8 cellular contexts compared by ENCODE assay signal in genomic region chr22:23716811-23717801, GRCh38. TPM values are rescaled to one million over a fixed set of nuclear protein-coding genes. Genes with fewer than 3 reads are reported as not detected.
DNase-seq lines count a peak whose midpoint lies in the region; ATAC-seq lines count a peak whose summit lies in the region.

No MANE protein-coding gene starts in this region.

- H3K4me1 ChIP-seq in esophagus (ENCODE audit: control insufficient read depth in 2 of 2, insufficient read depth in 2 of 2, low read length in 1 of 2) (peaks cover 5 to 6% of the 10 kb centered on the region in 2 donors), mucosa of rectum (ENCODE audit: control insufficient read depth in 2 of 2, insufficient read depth in 2 of 2, low read length in 2 of 2) (peaks cover 10 to 12% of the 10 kb centered on the region in 2 donors)

- peak overlapping the region; percentile 77 for H3K4me3 Mint-ChIP-seq in activated T-cell treated with anti-CD3 and anti-CD28 coated beads, Interleukin-2, amount 50 U/mL, for 4 hours

- H3K4me1 Mint-ChIP-seq in activated T-cell treated with anti-CD3 and anti-CD28 coated beads, Interleukin-2, amount 50 U/mL, for 4 hours (ENCODE audit: low read depth), result peaks cover 18% of the 10 kb centered on the region

- H3K27me3 ChIP-seq in esophagus (ENCODE audit: control insufficient read depth in 1 of 2, insufficient read depth in 2 of 2, low read length in 2 of 2) (no peaks in the 10 kb centered on the region), mucosa of rectum (ENCODE audit: control insufficient read depth in 2 of 2, insufficient read depth in 2 of 2, low read length in 2 of 2) (no peaks in the 10 kb centered on the region)

- H3K27ac ChIP-seq in esophagus (ENCODE audit: low read depth in 2 of 2, low read length in 1 of 2) (peak overlapping the region; percentile 37 to 71), mucosa of rectum (ENCODE audit: low read depth in 2 of 2, low read length in 2 of 2) (peak overlapping the region; percentile 39 to 82)

- DNase-seq in C1 segment of cervical spinal cord (lab: John Stamatoyannopoulos, UW) (peak; percentile 7 to 85 (median 72)), HuH-7.5 (ENCODE audit: low spot score) (peak; percentile 75), OCI-M2 (lab: John Stamatoyannopoulos, UW; ENCODE audit: unreplicated experiment) (peak; percentile 64)
- DNase-seq in activated T-cell treated with anti-CD3 and anti-CD28 coated beads, Interleukin-2, amount 50 U/mL, for 4 hours, result peak; percentile 79
- DNase-seq in stimulated activated CD8-positive, alpha-beta memory T cell treated with anti-CD3 and anti-CD28 coated beads, Interleukin-4, amount 100 ng/mL, for 24 hours (ENCODE audit: low read depth), result peak; percentile 74

- peak overlapping the region; percentile 83 to 89 for H3K9ac ChIP-seq in mucosa of rectum (ENCODE audit: low read depth in 1 of 2, low read length in 2 of 2)

- no peaks in the 10 kb centered on the region for H3K9me3 Mint-ChIP-seq in activated T-cell treated with anti-CD3 and anti-CD28 coated beads, Interleukin-2, amount 50 U/mL, for 4 hours

- no peaks in the 10 kb centered on the region for H3K27me3 Mint-ChIP-seq in activated T-cell treated with anti-CD3 and anti-CD28 coated beads, Interleukin-2, amount 50 U/mL, for 4 hours (ENCODE audit: low read depth)

- peaks cover 8% of the 10 kb centered on the region for H3K36me3 Mint-ChIP-seq in activated T-cell treated with anti-CD3 and anti-CD28 coated beads, Interleukin-2, amount 50 U/mL, for 4 hours (ENCODE audit: insufficient read depth)

- peak; percentile 90 for ATAC-seq in GM19397 (IDR thresholded peaks at IDR 0.05; ENCODE audit: unreplicated experiment)
- ATAC-seq in activated T-cell treated with anti-CD3 and anti-CD28 coated beads, Interleukin-2, amount 50 U/mL, for 4 hours, result peak; percentile 94 to 95

- H3K9me3 ChIP-seq in esophagus (ENCODE audit: control insufficient read depth in 2 of 2, insufficient read depth in 1 of 2, low read depth in 1 of 2, low read length in 1 of 2) (no peaks in the 10 kb centered on the region), mucosa of rectum (ENCODE audit: control insufficient read depth in 2 of 2, low read length in 2 of 2) (no peaks in the 10 kb centered on the region)

- WGBS in esophagus, 2 donors, result 5 to 6% methylated on average over 66 to 84 of the region's 84 CpGs

- H3K36me3 ChIP-seq in esophagus (ENCODE audit: control insufficient read depth in 2 of 2, insufficient read depth in 2 of 2, low read length in 1 of 2), result peaks cover 0 to 13% of the 10 kb centered on the region in 2 donors
- peaks cover 3 to 22% of the 10 kb centered on the region in 2 donors for H3K36me3 ChIP-seq in mucosa of rectum (ENCODE audit: control insufficient read depth in 2 of 2, insufficient read depth in 2 of 2, low read length in 2 of 2)

- H3K4me3 ChIP-seq in esophagus (ENCODE audit: low read depth in 1 of 2, low read length in 2 of 2), result peak overlapping the region; percentile 84 to 89
- peak overlapping the region; percentile 87 to 96 for H3K4me3 ChIP-seq in mucosa of rectum (ENCODE audit: low read length in 2 of 2)

RNA-seq across cellular contexts. Expression of gene RGL4, which starts 26.3 kb away (rescaled TPM):
- 1 to 10 TPM; 3.3 to 7.4 (median 4.1) TPM for total RNA-seq in activated T-cell treated with anti-CD3 and anti-CD28 coated beads, Interleukin-2, amount 50 U/mL, for 4 hours
- under 1 TPM; 0.40 to 0.73 TPM for polyA plus RNA-seq in esophagus

RNA-seq across cellular contexts. Expression of gene ZNF70, which starts 33.8 kb away (rescaled TPM):
- total RNA-seq in activated T-cell treated with anti-CD3 and anti-CD28 coated beads, Interleukin-2, amount 50 U/mL, for 4 hours, result 1 to 10 TPM; 2.3 to 3.0 (median 2.6) TPM
- under 1 TPM; 0.40 to 0.92 TPM for polyA plus RNA-seq in esophagus

RNA-seq across cellular contexts. Expression of gene VPREB3, which starts 37.1 kb away (rescaled TPM):
- not detected for total RNA-seq in activated T-cell treated with anti-CD3 and anti-CD28 coated beads, Interleukin-2, amount 50 U/mL, for 4 hours
- under 1 TPM; 0.45 to 0.98 TPM for polyA plus RNA-seq in esophagus

RNA-seq across cellular contexts. Expression of gene C22orf15, which starts 45.7 kb away (rescaled TPM):
- under 1 TPM in 2 of 3 donors, not detected in 1; 0.11 to 0.30 TPM for total RNA-seq in activated T-cell treated with anti-CD3 and anti-CD28 coated beads, Interleukin-2, amount 50 U/mL, for 4 hours
- polyA plus RNA-seq in esophagus, result under 1 TPM in 1 of 2 donors, not detected in 1; 0.14 TPM

RNA-seq across cellular contexts. Expression of gene CHCHD10, which starts 50.7 kb away (rescaled TPM):
- 100 to 1,000 TPM; 113 to 204 (median 187) TPM for total RNA-seq in activated T-cell treated with anti-CD3 and anti-CD28 coated beads, Interleukin-2, amount 50 U/mL, for 4 hours
- polyA plus RNA-seq in esophagus, result 100 to 1,000 TPM; 115 to 191 TPM

Comparison
In these comparisons a context has a peak if more than half of its experiments do, and no peak if none do; other contexts are left out.
1. Peak in every context shown above with its lines: DNase-seq, ATAC-seq, H3K4me3 ChIP-seq and H3K27ac ChIP-seq.